In genomic region chr1:160058087-160058486, GRCh38 we compare ENCODE assay signal across 8 cellular contexts. TPM values are rescaled to one million over a fixed set of nuclear protein-coding genes. Genes with fewer than 3 reads are reported as not detected.
DNase-seq lines count a peak whose midpoint lies in the region; ATAC-seq, FAIRE-seq and TF ChIP-seq lines count a peak whose summit lies in the region.
"Had no signal": no experiment of that assay in that cellular context is flagged by ENCODE, and none has a peak within 500 bp of the region (broad histone marks: within the 10 kb centered on the region; RNA-seq: fewer than 3 reads in every experiment).

No MANE protein-coding gene starts in this region.

- H3K4me1 ChIP-seq in heart right ventricle (no peaks in the 10 kb centered on the region), small intestine (ENCODE audit: control insufficient read depth in 2 of 2, insufficient read depth in 1 of 2, low read depth in 1 of 2, low read length in 1 of 2) (no peaks in the 10 kb centered on the region)
- H3K4me1 ChIP-seq: BLaER1 treated with 17β-estradiol and CSF1 and Interleukin-3, amounts not matched to agents 10 nM and 100 nM had no signal

- no peak overlapping the region for H3K4me3 ChIP-seq in heart right ventricle
- no peak overlapping the region for H3K4me3 ChIP-seq in small intestine (ENCODE audit: low read depth in 1 of 2, low read length in 2 of 2)
- H3K4me3 ChIP-seq: BLaER1 treated with 17β-estradiol and CSF1 and Interleukin-3, amounts not matched to agents 10 nM and 100 nM had no signal

- intact Hi-C loops in heart right ventricle (cut with DNase I) (no loop called here), Right ventricle myocardium inferior (cut with DNase I) (no loop called here)

- H3K27ac ChIP-seq in heart right ventricle (no peak overlapping the region), cingulate gyrus (ENCODE audit: low read depth, low read length) (peak overlapping the region; percentile 86), small intestine (ENCODE audit: low read depth in 1 of 2, low read length in 1 of 2) (no peak overlapping the region)
- H3K27ac ChIP-seq: BLaER1 treated with 17β-estradiol and CSF1 and Interleukin-3, amounts not matched to agents 10 nM and 100 nM had no signal

- no peaks in the 10 kb centered on the region for H3K9me3 ChIP-seq in heart right ventricle
- H3K9me3 ChIP-seq in small intestine (ENCODE audit: control insufficient read depth, low read depth): no peaks in the 10 kb centered on the region
- H3K9me3 ChIP-seq: BLaER1 treated with 17β-estradiol and CSF1 and Interleukin-3, amounts not matched to agents 10 nM and 100 nM had no signal

- H3K9me3 Mint-ChIP-seq in type B pancreatic cell: no peaks in the 10 kb centered on the region

- ATAC-seq in heart right ventricle (peak in 2 of 8 donors; percentile 16 to 33), Right ventricle myocardium inferior (no peak)

- H3K4me3 Mint-ChIP-seq in type B pancreatic cell: no peak overlapping the region

- H3K36me3 Mint-ChIP-seq in type B pancreatic cell: no peaks in the 10 kb centered on the region

- H3K27me3 ChIP-seq in heart right ventricle (peaks cover 0 to 45% (median 23%) of the 10 kb centered on the region in 7 donors), small intestine (ENCODE audit: control insufficient read depth in 2 of 2, insufficient read depth in 2 of 2, low read length in 2 of 2) (no peaks in the 10 kb centered on the region)
- H3K27me3 ChIP-seq: BLaER1 treated with 17β-estradiol and CSF1 and Interleukin-3, amounts not matched to agents 10 nM and 100 nM had no signal

- no peak for DNase-seq in heart right ventricle
- no peak for DNase-seq in Right ventricle myocardium inferior (ENCODE audit: missing footprints)
- DNase-seq in type B pancreatic cell (ENCODE audit: extremely low spot score, unreplicated experiment): no peak
- DNase-seq in stimulated activated CD4-positive, alpha-beta T cell treated with anti-CD3 and anti-CD28 coated beads, Interleukin-4, amount 100 ng/mL, for 4 hours: no peak
- DNase-seq in small intestine: no peak
- DNase-seq: stimulated activated CD4-positive, alpha-beta T cell treated with anti-CD3 and anti-CD28 coated beads, Interleukin-1b, Interleukin-23, amount 100 ng/mL, for 48 hours had no signal

- H3K27ac Mint-ChIP-seq in type B pancreatic cell: no peak overlapping the region

- FAIRE-seq in small intestine (lab: Jason Lieb, UNC): no peak

- 37 to 40% methylated on average over 2 of the region's 2 CpGs for WGBS in heart right ventricle, 2 donors
- WGBS in small intestine, 3 donors: 41 to 47% (median 41%) methylated on average over 2 of the region's 2 CpGs

- H3K4me1 Mint-ChIP-seq in type B pancreatic cell (ENCODE audit: unreplicated experiment): no peaks in the 10 kb centered on the region

- peaks cover 80% of the 10 kb centered on the region for H3K27me3 Mint-ChIP-seq in type B pancreatic cell

- peak in 6 of 9 donors; percentile 22 to 44 (median 32) for TF ChIP-seq CTCF in heart right ventricle (IDR thresholded peaks at IDR 0.05)
- TF ChIP-seq CTCF in type B pancreatic cell (conservative IDR thresholded peaks at IDR 0.05): peak; percentile 40

- no peaks in the 10 kb centered on the region for H3K36me3 ChIP-seq in heart right ventricle
- H3K36me3 ChIP-seq in small intestine (ENCODE audit: control insufficient read depth in 2 of 2, insufficient read depth in 2 of 2, low read length in 2 of 2): no peaks in the 10 kb centered on the region
- H3K36me3 ChIP-seq: BLaER1 treated with 17β-estradiol and CSF1 and Interleukin-3, amounts not matched to agents 10 nM and 100 nM had no signal

RNA-seq across cellular contexts. Expression of gene KCNJ10, which starts 11.9 kb away (rescaled TPM):
- total RNA-seq in heart right ventricle (1 to 10 TPM in 1 of 10 donors, not detected in 9; 1.9 TPM), Right ventricle myocardium inferior (not detected), type B pancreatic cell (ENCODE audit: low replicate concordance) (not detected in 2 replicates)
- polyA plus RNA-seq in heart right ventricle (under 1 TPM in 1 of 2 donors, not detected in 1; 0.09 TPM), small intestine (under 1 TPM in 1 of 3 donors, not detected in 2; 0.25 TPM)

RNA-seq across cellular contexts. Expression of gene KCNJ9, which starts 23.3 kb away (rescaled TPM):
- total RNA-seq in heart right ventricle: under 1 TPM in 3 of 10 donors, not detected in 7; 0.06 to 0.09 (median 0.07) TPM
- polyA plus RNA-seq in heart right ventricle: under 1 TPM in 1 of 2 donors, not detected in 1; 0.01 TPM
- not detected for total RNA-seq in Right ventricle myocardium inferior
- not detected in 2 replicates for total RNA-seq in type B pancreatic cell (ENCODE audit: low replicate concordance)
- under 1 TPM in 1 of 3 donors, not detected in 2; 0.19 TPM for polyA plus RNA-seq in small intestine

RNA-seq across cellular contexts. Expression of gene PIGM, which starts 26.3 kb away (rescaled TPM):
- 1 to 10 TPM; 2.0 to 3.0 (median 2.5) TPM for total RNA-seq in heart right ventricle
- 1 to 10 TPM; 1.5 to 2.3 TPM for polyA plus RNA-seq in heart right ventricle
- total RNA-seq in Right ventricle myocardium inferior: 2.4 TPM
- 9.4 and 12.0 TPM in 2 replicates for total RNA-seq in type B pancreatic cell (ENCODE audit: low replicate concordance)
- 1 to 10 TPM; 1.1 to 4.0 (median 1.4) TPM for polyA plus RNA-seq in small intestine

RNA-seq across cellular contexts. Expression of gene IGSF8, which starts 40.3 kb away (rescaled TPM):
- 10 to 100 TPM; 17.0 to 42.2 (median 20.6) TPM for total RNA-seq in heart right ventricle
- 10 to 100 TPM; 13.4 to 27.1 TPM for polyA plus RNA-seq in heart right ventricle
- 21.9 TPM for total RNA-seq in Right ventricle myocardium inferior
- total RNA-seq in type B pancreatic cell (ENCODE audit: low replicate concordance): 27.7 and 33.2 TPM in 2 replicates
- polyA plus RNA-seq in small intestine: 10 to 100 TPM; 11.0 to 29.5 (median 13.5) TPM

RNA-seq across cellular contexts. Expression of gene ATP1A2, which starts 57.5 kb away (rescaled TPM):
- total RNA-seq in heart right ventricle (100 to 1,000 TPM; 108 to 342 (median 207) TPM), Right ventricle myocardium inferior (209 TPM), type B pancreatic cell (ENCODE audit: low replicate concordance) (0.26 and 14.5 TPM in 2 replicates)
- polyA plus RNA-seq in heart right ventricle (10 to 100 TPM; 14.2 to 83.8 TPM), small intestine (1 to 10 TPM in 1 of 3 donors, under 1 TPM in 2; 0.22 to 5.3 (median 0.54) TPM)
